In the genomic region with DNA sequence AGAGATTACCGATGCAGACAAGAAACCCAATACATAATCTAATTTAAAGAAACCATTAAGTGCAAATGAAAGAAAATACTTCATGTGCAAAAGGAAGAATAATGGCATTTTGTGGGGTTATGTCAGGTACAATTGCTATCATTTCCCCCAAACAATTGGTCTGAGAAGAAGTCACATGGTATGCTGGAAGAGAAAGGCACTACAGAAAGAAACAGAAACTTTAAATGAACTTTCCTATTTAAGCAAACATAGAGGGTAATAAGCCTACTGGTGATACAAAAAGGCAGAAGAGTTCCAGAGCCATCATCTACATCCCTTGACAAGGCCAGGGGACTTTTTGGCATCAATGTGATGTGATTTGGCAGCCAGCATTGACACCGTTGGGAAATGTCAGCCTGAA, we compare ENCODE assay signal across 31 cellular contexts.
"Had no signal": no experiment of that assay in that cellular context is flagged by ENCODE, and none has a peak within 500 bp of the region (broad histone marks: within the 10 kb centered on the region; RNA-seq: fewer than 3 reads in every experiment).

No MANE protein-coding gene starts in this region.

- H3K27me3 ChIP-seq: left lung, pancreas, stomach, testis, thyroid gland, transverse colon, upper lobe of left lung, vagina had no signal

- H3K9me3 Mint-ChIP-seq: stimulated activated naive B cell treated with anti-CD40 and anti-IgM and Interleukin-4, amounts not matched to agents 10 μg/mL and 1 μg/mL and 100 μg/mL, for 72 hours had no signal

- H3K36me3 Mint-ChIP-seq: immature natural killer cell; naive thymus-derived CD4-positive, alpha-beta T cell; natural killer cell treated with Interleukin-12 subunit alpha and Interleukin-12 subunit beta and Interleukin-15 and Interleukin-18, amount 100 ng/mL, for 72 hours; stimulated activated naive B cell treated with anti-CD40 and anti-IgM and Interleukin-4, amounts not matched to agents 10 μg/mL and 1 μg/mL and 100 μg/mL, for 72 hours had no signal

- H3K36me3 ChIP-seq: left lung, lower lobe of right lung, pancreas, prostate gland, stomach, thyroid gland, transverse colon, upper lobe of left lung, vagina had no signal

- H3K27ac Mint-ChIP-seq: immature natural killer cell; naive thymus-derived CD4-positive, alpha-beta T cell; natural killer cell treated with Interleukin-12 subunit alpha and Interleukin-12 subunit beta and Interleukin-15 and Interleukin-18, amount 100 ng/mL, for 72 hours; stimulated activated naive B cell treated with anti-CD40 and anti-IgM and Interleukin-4, amounts not matched to agents 10 μg/mL and 1 μg/mL and 100 μg/mL, for 72 hours had no signal

- H3K27me3 Mint-ChIP-seq: natural killer cell treated with Interleukin-12 subunit alpha and Interleukin-12 subunit beta and Interleukin-15 and Interleukin-18, amount 100 ng/mL, for 72 hours; stimulated activated naive B cell treated with anti-CD40 and anti-IgM and Interleukin-4, amounts not matched to agents 10 μg/mL and 1 μg/mL and 100 μg/mL, for 72 hours had no signal

- DNase-seq: hypothalamus; immature natural killer cell; kidney; left colon; left lung; lower lobe of right lung; mammary epithelial cell; midbrain; mucosa of descending colon; naive thymus-derived CD4-positive, alpha-beta T cell; nucleus accumbens; pancreas; posterior cingulate gyrus; retina; right cardiac atrium; stimulated activated CD4-positive, alpha-beta T cell treated with anti-CD3 and anti-CD28 coated beads, Interleukin-12 subunit alpha, Interleukin-12 subunit beta, amount 100 ng/mL, for 4 hours; stimulated activated CD4-positive, alpha-beta T cell treated with anti-CD3 and anti-CD28 coated beads, Interleukin-15, amount 100 ng/mL, for 24 hours; stimulated activated CD4-positive, alpha-beta T cell treated with anti-CD3 and anti-CD28 coated beads, Interleukin-2, amount 100 ng/mL, for 24 hours; stimulated activated CD4-positive, alpha-beta T cell treated with anti-CD3 and anti-CD28 coated beads, Interleukin-4, amount 100 ng/mL, for 1 hour; stimulated activated naive B cell treated with anti-CD40 and anti-IgM and Interleukin-4, amounts not matched to agents 10 μg/mL and 1 μg/mL and 100 μg/mL, for 72 hours; stimulated activated naive CD8-positive, alpha-beta T cell treated with anti-CD3 and anti-CD28 coated beads, Interleukin-15, Interleukin-2, amounts not matched to agents 100 U/mL and 50 U/mL, for 24 hours; stomach; testis; thyroid gland; transverse colon; upper lobe of left lung had no signal

- ATAC-seq: left colon; lower lobe of right lung; mucosa of descending colon; naive thymus-derived CD4-positive, alpha-beta T cell; natural killer cell treated with Interleukin-12 subunit alpha and Interleukin-12 subunit beta and Interleukin-15 and Interleukin-18, amount 100 ng/mL, for 72 hours; pancreas; right cardiac atrium; sciatic nerve; stimulated activated naive B cell treated with anti-CD40 and anti-IgM and Interleukin-4, amounts not matched to agents 10 μg/mL and 1 μg/mL and 100 μg/mL, for 72 hours; stimulated activated naive CD8-positive, alpha-beta T cell treated with anti-CD3 and anti-CD28 coated beads, Interleukin-15, Interleukin-2, amounts not matched to agents 100 U/mL and 50 U/mL, for 24 hours had no signal

- H3K4me1 Mint-ChIP-seq: immature natural killer cell; naive thymus-derived CD4-positive, alpha-beta T cell; stimulated activated naive B cell treated with anti-CD40 and anti-IgM and Interleukin-4, amounts not matched to agents 10 μg/mL and 1 μg/mL and 100 μg/mL, for 72 hours had no signal

- H3K4me3 Mint-ChIP-seq: immature natural killer cell; naive thymus-derived CD4-positive, alpha-beta T cell; natural killer cell treated with Interleukin-12 subunit alpha and Interleukin-12 subunit beta and Interleukin-15 and Interleukin-18, amount 100 ng/mL, for 72 hours; stimulated activated naive B cell treated with anti-CD40 and anti-IgM and Interleukin-4, amounts not matched to agents 10 μg/mL and 1 μg/mL and 100 μg/mL, for 72 hours had no signal

- H3K4me3 ChIP-seq: left lung, lower lobe of right lung, mucosa of descending colon, pancreas, prostate gland, skin epidermis, stomach, testis, thyroid gland, transverse colon, upper lobe of left lung, vagina had no signal

- H3K4me1 ChIP-seq: left lung, pancreas, prostate gland, stomach, testis, thyroid gland, transverse colon, vagina had no signal

- H3K27ac ChIP-seq: left lung, lower lobe of right lung, pancreas, prostate gland, skin epidermis, stomach, testis, thyroid gland, transverse colon, vagina had no signal
